Comparison of ENCODE assay signal across 2 cellular contexts in the genomic region with DNA sequence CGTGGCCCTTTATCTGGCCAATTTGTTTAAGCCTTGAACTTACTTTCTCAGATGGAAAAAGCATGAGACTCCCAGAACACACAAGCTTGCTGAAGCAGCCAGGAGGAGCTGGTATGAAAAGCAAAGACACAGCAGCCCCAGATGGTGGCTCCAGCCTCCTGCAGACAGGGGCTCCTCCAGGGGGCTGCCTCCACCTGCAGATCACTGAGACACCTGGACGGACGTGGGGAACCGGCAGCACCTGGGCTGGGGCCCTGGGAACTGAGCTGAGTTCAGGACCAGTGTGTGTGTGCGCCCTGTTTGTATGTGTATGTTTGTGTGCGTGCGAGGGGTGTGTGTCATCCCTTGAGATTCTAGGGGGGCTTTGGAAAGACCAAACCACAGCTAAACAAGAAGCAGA.
TF ChIP-seq lines count a peak whose summit lies in the region.

No MANE protein-coding gene starts in this region.

TF ChIP-seq in GM23338, 12 proteins besides CTCF, POLR2A, EP300 and RAD21:
- no peak for TF ChIP-seq ETS1 (IDR thresholded peaks at IDR 0.05)
- no peak for TF ChIP-seq EZH2phosphoT487 (IDR thresholded peaks at IDR 0.05; ENCODE audit: unreplicated experiment)
- no peak for TF ChIP-seq ZNF331 (CRISPR knock-in tag; IDR thresholded peaks at IDR 0.05; ENCODE audit: low read depth)
- no peak for TF ChIP-seq POLR2AphosphoS5 (IDR thresholded peaks at IDR 0.05; ENCODE audit: low read depth)
- TF ChIP-seq NANOG (IDR thresholded peaks at IDR 0.05; ENCODE audit: borderline replicate concordance), result no peak
- no peak for TF ChIP-seq STAT1 (IDR thresholded peaks at IDR 0.05; ENCODE audit: unreplicated experiment)
- TF ChIP-seq ZNF462 (CRISPR knock-in tag; IDR thresholded peaks at IDR 0.05), result no peak
- TF ChIP-seq, protein P1, sequence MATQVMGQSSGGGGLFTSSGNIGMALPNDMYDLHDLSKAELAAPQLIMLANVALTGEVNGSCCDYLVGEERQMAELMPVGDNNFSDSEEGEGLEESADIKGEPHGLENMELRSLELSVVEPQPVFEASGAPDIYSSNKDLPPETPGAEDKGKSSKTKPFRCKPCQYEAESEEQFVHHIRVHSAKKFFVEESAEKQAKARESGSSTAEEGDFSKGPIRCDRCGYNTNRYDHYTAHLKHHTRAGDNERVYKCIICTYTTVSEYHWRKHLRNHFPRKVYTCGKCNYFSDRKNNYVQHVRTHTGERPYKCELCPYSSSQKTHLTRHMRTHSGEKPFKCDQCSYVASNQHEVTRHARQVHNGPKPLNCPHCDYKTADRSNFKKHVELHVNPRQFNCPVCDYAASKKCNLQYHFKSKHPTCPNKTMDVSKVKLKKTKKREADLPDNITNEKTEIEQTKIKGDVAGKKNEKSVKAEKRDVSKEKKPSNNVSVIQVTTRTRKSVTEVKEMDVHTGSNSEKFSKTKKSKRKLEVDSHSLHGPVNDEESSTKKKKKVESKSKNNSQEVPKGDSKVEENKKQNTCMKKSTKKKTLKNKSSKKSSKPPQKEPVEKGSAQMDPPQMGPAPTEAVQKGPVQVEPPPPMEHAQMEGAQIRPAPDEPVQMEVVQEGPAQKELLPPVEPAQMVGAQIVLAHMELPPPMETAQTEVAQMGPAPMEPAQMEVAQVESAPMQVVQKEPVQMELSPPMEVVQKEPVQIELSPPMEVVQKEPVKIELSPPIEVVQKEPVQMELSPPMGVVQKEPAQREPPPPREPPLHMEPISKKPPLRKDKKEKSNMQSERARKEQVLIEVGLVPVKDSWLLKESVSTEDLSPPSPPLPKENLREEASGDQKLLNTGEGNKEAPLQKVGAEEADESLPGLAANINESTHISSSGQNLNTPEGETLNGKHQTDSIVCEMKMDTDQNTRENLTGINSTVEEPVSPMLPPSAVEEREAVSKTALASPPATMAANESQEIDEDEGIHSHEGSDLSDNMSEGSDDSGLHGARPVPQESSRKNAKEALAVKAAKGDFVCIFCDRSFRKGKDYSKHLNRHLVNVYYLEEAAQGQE (IDR thresholded peaks at IDR 0.05; ENCODE audit: unreplicated experiment), result no peak

TF ChIP-seq in SK-N-SH, 30 proteins besides CTCF, POLR2A, EP300 and RAD21:
- TF ChIP-seq JUND (IDR thresholded peaks at IDR 0.05) (no peak), NRF1 (IDR thresholded peaks at IDR 0.05; ENCODE audit: low read depth, low read length) (no peak), USF1 (IDR thresholded peaks at IDR 0.05; ENCODE audit: borderline replicate concordance, low read depth) (no peak)
